ENCODE assay signal across 16 cellular contexts in genomic region chr10:126975221-126975620, GRCh38.
"Had no signal": no experiment of that assay in that cellular context is flagged by ENCODE, and none has a peak within 500 bp of the region (broad histone marks: within the 10 kb centered on the region; RNA-seq: fewer than 3 reads in every experiment).

No MANE protein-coding gene starts in this region.

- H3K4me1 ChIP-seq: thyroid gland, vagina had no signal

- H3K27ac ChIP-seq: ovary, stomach, thyroid gland, upper lobe of left lung, vagina had no signal

- DNase-seq: islet precursor cell; mammary epithelial cell; mucosa of descending colon; naive thymus-derived CD8-positive, alpha-beta T cell; ovary; right cardiac atrium; small intestine; stimulated activated CD4-positive, alpha-beta T cell treated with anti-CD3 and anti-CD28 coated beads, Interleukin-12 subunit alpha, Interleukin-12 subunit beta, amount 100 ng/mL, for 4 hours; stimulated activated naive CD4-positive, alpha-beta T cell; stomach; thyroid gland; upper lobe of left lung had no signal

- H3K4me3 ChIP-seq: mucosa of descending colon, ovary, stomach, thyroid gland, upper lobe of left lung, vagina had no signal

- H3K9me3 Mint-ChIP-seq: naive thymus-derived CD8-positive, alpha-beta T cell had no signal

- H3K27me3 ChIP-seq: ovary, stomach, thyroid gland, upper lobe of left lung, vagina had no signal

- H3K4me3 Mint-ChIP-seq: naive thymus-derived CD8-positive, alpha-beta T cell had no signal

- H3K27me3 Mint-ChIP-seq: progenitor cell of endocrine pancreas had no signal

- H3K4me1 Mint-ChIP-seq: naive thymus-derived CD8-positive, alpha-beta T cell had no signal

- ATAC-seq: esophagus mucosa; left lobe of liver; mucosa of descending colon; naive thymus-derived CD8-positive, alpha-beta T cell; right cardiac atrium had no signal

- H3K36me3 Mint-ChIP-seq: naive thymus-derived CD8-positive, alpha-beta T cell had no signal

- H3K9me3 ChIP-seq: mucosa of descending colon, ovary, stomach, thyroid gland, upper lobe of left lung, vagina had no signal

- H3K27ac Mint-ChIP-seq: naive thymus-derived CD8-positive, alpha-beta T cell; progenitor cell of endocrine pancreas had no signal

- H3K36me3 ChIP-seq: ovary had no signal
